7 cellular contexts compared by ENCODE assay signal in genomic region chr19:42596391-42597071, GRCh38. TPM values are rescaled to one million over a fixed set of nuclear protein-coding genes. Genes with fewer than 3 reads are reported as not detected.
A peak's percentile ranks its signal among the peaks of the same experiment; 100 is the strongest.
DNase-seq lines count a peak whose midpoint lies in the region; ATAC-seq and TF ChIP-seq lines count a peak whose summit lies in the region.

No MANE protein-coding gene starts in this region.

- H3K4me1 Mint-ChIP-seq in activated CD8-positive, alpha-beta memory T cell treated with anti-CD3 and anti-CD28 coated beads, Interleukin-2, amount 10 ng/mL, durations not matched to agents 7 days and 5 days, result no peaks in the 10 kb centered on the region
- no peaks in the 10 kb centered on the region for H3K4me1 Mint-ChIP-seq in progenitor cell of endocrine pancreas (ENCODE audit: low read depth)

- H3K36me3 ChIP-seq in GM06990 (ENCODE audit: control insufficient read depth, insufficient read depth, low read length), result no peaks in the 10 kb centered on the region

- peak; percentile 22 for DNase-seq in GM06990 (ENCODE audit: extremely low read depth, insufficient read length)
- DNase-seq in LoVo (ENCODE audit: low spot score), result peak; percentile 40
- no peak for DNase-seq in activated CD8-positive, alpha-beta memory T cell treated with anti-CD3 and anti-CD28 coated beads, Interleukin-2, amount 10 ng/mL, durations not matched to agents 7 days and 5 days
- peak; percentile 6 for DNase-seq in fibroblast of villous mesenchyme (ENCODE audit: low read depth)
- DNase-seq in progenitor cell of endocrine pancreas (ENCODE audit: low spot score, unreplicated experiment), result peak; percentile 48
- DNase-seq in DMS114 treated with DMSO at 0.1 percent for 48 hours (lab: John Stamatoyannopoulos, UW; ENCODE audit: unreplicated experiment), result no peak

- H3K9me3 Mint-ChIP-seq in activated CD8-positive, alpha-beta memory T cell treated with anti-CD3 and anti-CD28 coated beads, Interleukin-2, amount 10 ng/mL, durations not matched to agents 7 days and 5 days (ENCODE audit: low read depth), result no peaks in the 10 kb centered on the region
- peaks cover 3% of the 10 kb centered on the region for H3K9me3 Mint-ChIP-seq in progenitor cell of endocrine pancreas (ENCODE audit: low read depth)

- peaks cover 31% of the 10 kb centered on the region for H3K27me3 Mint-ChIP-seq in activated CD8-positive, alpha-beta memory T cell treated with anti-CD3 and anti-CD28 coated beads, Interleukin-2, amount 10 ng/mL, durations not matched to agents 7 days and 5 days
- peaks cover 42% of the 10 kb centered on the region for H3K27me3 Mint-ChIP-seq in progenitor cell of endocrine pancreas

- H3K4me3 Mint-ChIP-seq in activated CD8-positive, alpha-beta memory T cell treated with anti-CD3 and anti-CD28 coated beads, Interleukin-2, amount 10 ng/mL, durations not matched to agents 7 days and 5 days, result no peak overlapping the region
- H3K4me3 Mint-ChIP-seq in progenitor cell of endocrine pancreas (ENCODE audit: low read depth), result no peak overlapping the region

- H3K4me3 ChIP-seq in GM06990 (replicated peaks; ENCODE audit: low read depth, low read length), result no peak overlapping the region
- no peak overlapping the region for H3K4me3 ChIP-seq in fibroblast of villous mesenchyme (ENCODE audit: low read depth, low read length)

- peak; percentile 65 for ATAC-seq in activated CD8-positive, alpha-beta memory T cell treated with anti-CD3 and anti-CD28 coated beads, Interleukin-2, amount 10 ng/mL, durations not matched to agents 7 days and 5 days
- no peak for ATAC-seq in HG03457 (IDR thresholded peaks at IDR 0.05; ENCODE audit: unreplicated experiment)

- H3K27me3 ChIP-seq in GM06990 (replicated peaks; ENCODE audit: control insufficient read depth, insufficient read depth, low read length), result peaks cover 3% of the 10 kb centered on the region

- TF ChIP-seq CTCF in GM06990 (IDR thresholded peaks at IDR 0.05; ENCODE audit: insufficient read depth, low read length, poor library complexity, severe bottlenecking) (peak; percentile 97), fibroblast of villous mesenchyme (IDR thresholded peaks at IDR 0.05; ENCODE audit: insufficient read depth, low read depth, low read length) (peak; percentile 91), progenitor cell of endocrine pancreas (IDR thresholded peaks at IDR 0.05; ENCODE audit: unreplicated experiment) (peak; percentile 92)

- no peaks in the 10 kb centered on the region for H3K36me3 Mint-ChIP-seq in activated CD8-positive, alpha-beta memory T cell treated with anti-CD3 and anti-CD28 coated beads, Interleukin-2, amount 10 ng/mL, durations not matched to agents 7 days and 5 days
- H3K36me3 Mint-ChIP-seq in progenitor cell of endocrine pancreas (ENCODE audit: insufficient read depth), result no peaks in the 10 kb centered on the region

- no peak overlapping the region for H3K27ac Mint-ChIP-seq in activated CD8-positive, alpha-beta memory T cell treated with anti-CD3 and anti-CD28 coated beads, Interleukin-2, amount 10 ng/mL, durations not matched to agents 7 days and 5 days
- no peak overlapping the region for H3K27ac Mint-ChIP-seq in progenitor cell of endocrine pancreas

- CTCF ChIA-PET in activated CD8-positive, alpha-beta memory T cell treated with anti-CD3 and anti-CD28 coated beads, Interleukin-2, amount 10 ng/mL, durations not matched to agents 7 days and 5 days (lab: Charles Lee), result interaction anchor here (0.8 to 2.6 kb wide), 18 partner anchors 10 to 176 kb away, joined by 3 to 30 read pairs (median 6); partner anchors contain the start of gene CEACAM1

RNA-seq across cellular contexts. Expression of gene CEACAM8, which starts 1.8 kb away (rescaled TPM):
- not detected for total RNA-seq in activated CD8-positive, alpha-beta memory T cell treated with anti-CD3 and anti-CD28 coated beads, Interleukin-2, amount 10 ng/mL, durations not matched to agents 7 days and 5 days
- total RNA-seq in fibroblast of villous mesenchyme (not detected in 2 replicates), progenitor cell of endocrine pancreas (not detected in 2 replicates)

Comparison
In these comparisons a context has a peak if more than half of its experiments do, and no peak if none do; other contexts are left out.
1. DNase-seq: peak in GM06990 (single experiment), LoVo (single experiment), fibroblast of villous mesenchyme (single experiment) and progenitor cell of endocrine pancreas (single experiment); none in activated CD8-positive, alpha-beta memory T cell treated with anti-CD3 and anti-CD28 coated beads, Interleukin-2, amount 10 ng/mL, durations not matched to agents 7 days and 5 days (single experiment) and DMS114 treated with DMSO at 0.1 percent for 48 hours (single experiment).
2. Peak in every context shown above with its lines, with median percentiles within 50 percentile points of each other: CTCF ChIP-seq.